In genomic region chr16:84143784-84144199, GRCh38 we compare ENCODE assay signal across 8 cellular contexts. TPM values are rescaled to one million over a fixed set of nuclear protein-coding genes. Genes with fewer than 3 reads are reported as not detected.
A peak's percentile ranks its signal among the peaks of the same experiment; 100 is the strongest.
DNase-seq lines count a peak whose midpoint lies in the region; ATAC-seq, FAIRE-seq and TF ChIP-seq lines count a peak whose summit lies in the region.

No MANE protein-coding gene starts in this region.

- H2BK120ac ChIP-seq in neuronal stem cell (ENCODE audit: low read depth, low read length), result no peak overlapping the region

- POLR2A ChIA-PET in CD8-positive, alpha-beta T cell (lab: Charles Lee), result interaction anchor here (5.1 kb wide), 1 partner anchor 27 kb away, joined by 42 read pairs; the partner anchor contains the start of gene MBTPS1

- H3K27me3 Mint-ChIP-seq in CD8-positive, alpha-beta T cell (ENCODE audit: low read depth), result peaks cover under 1% of the 10 kb centered on the region

- H3K9ac ChIP-seq in neuronal stem cell (ENCODE audit: low read depth, low read length, poor library complexity), result no peak overlapping the region

- peak overlapping the region; percentile 88 for H3K27ac Mint-ChIP-seq in CD8-positive, alpha-beta T cell

- H3K4me2 ChIP-seq in neuronal stem cell (ENCODE audit: insufficient read depth, low read length, poor library complexity, severe bottlenecking), result peak overlapping the region; percentile 80

- ATAC-seq in CD8-positive, alpha-beta T cell, result no peak
- no peak for ATAC-seq in sciatic nerve
- ATAC-seq in HG02763 (IDR thresholded peaks at IDR 0.05; ENCODE audit: unreplicated experiment), result no peak

- DNase-seq in CD8-positive, alpha-beta T cell, result no peak
- DNase-seq in NCI-H510A treated with DMSO at 0.1 percent for 48 hours (lab: John Stamatoyannopoulos, UW) (peak; percentile 38), neuronal stem cell (ENCODE audit: low spot score) (no peak), GM12891 (ENCODE audit: insufficient read length, low spot score) (no peak), NCI-H187 treated with DMSO at 0.1 percent for 48 hours (lab: John Stamatoyannopoulos, UW) (no peak), sciatic nerve (ENCODE audit: low spot score) (no peak)

- no peak for TF ChIP-seq CTCF in CD8-positive, alpha-beta T cell (IDR thresholded peaks at IDR 0.05)

- H2AFZ ChIP-seq in neuronal stem cell (ENCODE audit: low read length), result peak overlapping the region; percentile 99

- peak overlapping the region; percentile 93 for H3K4me3 Mint-ChIP-seq in CD8-positive, alpha-beta T cell

- H3K27ac ChIP-seq in CD8-positive, alpha-beta T cell (ENCODE audit: low read depth, low read length), result no peak overlapping the region
- H3K27ac ChIP-seq in ectodermal cell (ENCODE audit: insufficient read depth, low read depth, low read length, poor library complexity, severe bottlenecking), result no peak overlapping the region
- no peak overlapping the region for H3K27ac ChIP-seq in neuronal stem cell (replicated peaks; ENCODE audit: low read length)

- H3K9me3 ChIP-seq in CD8-positive, alpha-beta T cell (ENCODE audit: low read length), result no peaks in the 10 kb centered on the region
- H3K9me3 ChIP-seq in ectodermal cell (ENCODE audit: control insufficient read depth, low read length) (no peaks in the 10 kb centered on the region), neuronal stem cell (replicated peaks in 1 of 2; ENCODE audit: control insufficient read depth in 2 of 2, insufficient read depth in 1 of 2, low read depth in 1 of 2, low read length in 2 of 2) (peaks cover 2 to 14% of the 10 kb centered on the region in 2 donors)

- H3K18ac ChIP-seq in neuronal stem cell (ENCODE audit: low read length), result no peak overlapping the region

- no peak overlapping the region for H4K8ac ChIP-seq in neuronal stem cell (ENCODE audit: low read depth, low read length)

- H3K9me3 Mint-ChIP-seq in CD8-positive, alpha-beta T cell, result no peaks in the 10 kb centered on the region

- intact Hi-C loops in CD8-positive, alpha-beta T cell (cut with DNase I, micrococcal nuclease), result loop anchor here (2.0 to 10.0 kb wide), 2 partner anchors 59 to 339 kb away; partner anchors contain the start of gene HSBP1 (in 1 of the 2)
- intact Hi-C loops in sciatic nerve (cut with DNase I), result no loop called here

- H3K4me3 ChIP-seq in CD8-positive, alpha-beta T cell (ENCODE audit: low read depth, low read length), result peak overlapping the region; percentile 90
- peak overlapping the region; percentile 92 for H3K4me3 ChIP-seq in ectodermal cell (ENCODE audit: insufficient read depth, low read depth, low read length)
- peak overlapping the region; percentile 87 to 94 for H3K4me3 ChIP-seq in neuronal stem cell (ENCODE audit: low read length in 2 of 2)

- peaks cover 4% of the 10 kb centered on the region for H3K79me1 ChIP-seq in neuronal stem cell (ENCODE audit: low read depth, low read length)

- H3K23ac ChIP-seq in neuronal stem cell (ENCODE audit: low read depth, low read length, poor library complexity), result no peak overlapping the region

- H3K4me1 Mint-ChIP-seq in CD8-positive, alpha-beta T cell (ENCODE audit: low read depth), result peaks cover 37% of the 10 kb centered on the region

- 16 to 22% methylated on average over 10 to 12 of the region's 13 CpGs for WGBS in ectodermal cell, 2 experiments
- WGBS in neuronal stem cell (ENCODE audit: extremely low coverage in 2 of 2, insufficient read length in 2 of 2, insufficient replicate concordance in 1 of 2), 2 donors, result no CpG with 5 or more reads among the region's 13 CpGs

- no peak for TF ChIP-seq POLR2A in GM12891 (IDR thresholded peaks at IDR 0.05; ENCODE audit: low read depth, low read length)

- H3K14ac ChIP-seq in neuronal stem cell (ENCODE audit: low read length), result no peak overlapping the region

- no peaks in the 10 kb centered on the region for H3K27me3 ChIP-seq in CD8-positive, alpha-beta T cell (ENCODE audit: insufficient read depth, low read length)
- H3K27me3 ChIP-seq in ectodermal cell (ENCODE audit: control insufficient read depth, insufficient read depth, low read length, poor library complexity, severe bottlenecking) (peaks cover 18% of the 10 kb centered on the region), neuronal stem cell (ENCODE audit: control insufficient read depth in 3 of 3, insufficient read depth in 3 of 3, low read depth in 1 of 3, low read length in 3 of 3) (peaks cover 0 to 16% (median 4%) of the 10 kb centered on the region in 3 experiments)

- CTCF ChIA-PET in CD8-positive, alpha-beta T cell (lab: Charles Lee), result no interaction called here

- H3K4ac ChIP-seq in neuronal stem cell (ENCODE audit: low read length), result no peak overlapping the region

- no peak overlapping the region for H4K91ac ChIP-seq in neuronal stem cell (ENCODE audit: low read depth, low read length, poor library complexity)

- H3K4me1 ChIP-seq in CD8-positive, alpha-beta T cell (ENCODE audit: insufficient read depth, low read length), result peaks cover 15% of the 10 kb centered on the region
- H3K4me1 ChIP-seq in ectodermal cell (ENCODE audit: control insufficient read depth, insufficient read depth, low read length) (peaks cover 9% of the 10 kb centered on the region), neuronal stem cell (ENCODE audit: control insufficient read depth in 2 of 2, insufficient read depth in 1 of 2, low read depth in 1 of 2, low read length in 2 of 2) (peaks cover 7 to 12% of the 10 kb centered on the region in 2 donors)

- H3K36me3 ChIP-seq in CD8-positive, alpha-beta T cell (ENCODE audit: insufficient read depth, low read length), result no peaks in the 10 kb centered on the region
- H3K36me3 ChIP-seq in ectodermal cell (ENCODE audit: control insufficient read depth, insufficient read depth, low read length) (no peaks in the 10 kb centered on the region), neuronal stem cell (replicated peaks in 1 of 2; ENCODE audit: control insufficient read depth in 2 of 2, insufficient read depth in 2 of 2, low read length in 2 of 2) (peaks cover 0 to 9% of the 10 kb centered on the region in 2 donors)

- no peak overlapping the region for H2BK12ac ChIP-seq in neuronal stem cell (ENCODE audit: low read length)

- H3K36me3 Mint-ChIP-seq in CD8-positive, alpha-beta T cell, result peaks cover 9% of the 10 kb centered on the region

- H2BK5ac ChIP-seq in neuronal stem cell (ENCODE audit: low read length), result no peak overlapping the region

- H2AK5ac ChIP-seq in neuronal stem cell (ENCODE audit: low read depth, low read length), result no peak overlapping the region

- FAIRE-seq in GM12891 (lab: Jason Lieb, UNC), result no peak

- H2BK15ac ChIP-seq in neuronal stem cell (ENCODE audit: low read length), result no peak overlapping the region

TF ChIP-seq in GM12891, 5 proteins besides CTCF, POLR2A, EP300 and RAD21:
- TF ChIP-seq SPI1 (IDR thresholded peaks at IDR 0.05; ENCODE audit: low read depth, low read length) (no peak), PAX5 (IDR thresholded peaks at IDR 0.05; ENCODE audit: insufficient read depth, low read length, severe bottlenecking) (no peak), TAF1 (IDR thresholded peaks at IDR 0.05; ENCODE audit: low read depth, low read length) (no peak), POU2F2 (IDR thresholded peaks at IDR 0.05; ENCODE audit: low read depth, low read length) (no peak), POLR2AphosphoS5 (IDR thresholded peaks at IDR 0.05; ENCODE audit: low read depth, low read length) (no peak)

RNA-seq across cellular contexts. Expression of gene HSDL1, which starts 1.2 kb away (rescaled TPM):
- total RNA-seq in CD8-positive, alpha-beta T cell, result 1 to 10 TPM; 8.7 to 9.9 TPM
- 67.2 TPM for polyA plus RNA-seq in ectodermal cell (2013, experiment 1 of 4)
- polyA plus RNA-seq in ectodermal cell (2013, experiment 2 of 4), result 69.1 TPM
- polyA plus RNA-seq in ectodermal cell (2013, experiment 3 of 4), result 52.2 TPM
- polyA plus RNA-seq in ectodermal cell (2013, experiment 4 of 4), result 57.9 TPM
- 43.5 TPM for polyA plus RNA-seq in neuronal stem cell (2013, experiment 1 of 2)
- 44.6 TPM for polyA plus RNA-seq in neuronal stem cell (2013, experiment 2 of 2)
- polyA plus RNA-seq in GM12891 (2012; ENCODE audit: low read depth, missing spikeins), result 3.9 TPM
- 31.3 TPM for total RNA-seq in sciatic nerve

RNA-seq across cellular contexts. Expression of gene DNAAF1, which starts 1.3 kb away (rescaled TPM):
- not detected for total RNA-seq in CD8-positive, alpha-beta T cell
- polyA plus RNA-seq in ectodermal cell (2013, experiment 1 of 4), result 0.87 TPM
- 0.57 TPM for polyA plus RNA-seq in ectodermal cell (2013, experiment 2 of 4)
- 0.48 TPM for polyA plus RNA-seq in ectodermal cell (2013, experiment 3 of 4)
- 1.1 TPM for polyA plus RNA-seq in ectodermal cell (2013, experiment 4 of 4)
- polyA plus RNA-seq in neuronal stem cell (2013, experiment 1 of 2), result 0.21 TPM
- polyA plus RNA-seq in neuronal stem cell (2013, experiment 2 of 2), result 0.24 TPM
- 0.14 TPM for polyA plus RNA-seq in GM12891 (2012; ENCODE audit: low read depth, missing spikeins)
- total RNA-seq in sciatic nerve, result 1.4 TPM

RNA-seq across cellular contexts. Expression of gene MBTPS1, which starts 27.1 kb away (rescaled TPM):
- 100 to 1,000 TPM; 128 to 130 TPM for total RNA-seq in CD8-positive, alpha-beta T cell
- 77.9 TPM for polyA plus RNA-seq in ectodermal cell (2013, experiment 1 of 4)
- polyA plus RNA-seq in ectodermal cell (2013, experiment 2 of 4), result 82.7 TPM
- polyA plus RNA-seq in ectodermal cell (2013, experiment 3 of 4), result 61.0 TPM
- 68.3 TPM for polyA plus RNA-seq in ectodermal cell (2013, experiment 4 of 4)
- 59.6 TPM for polyA plus RNA-seq in neuronal stem cell (2013, experiment 1 of 2)
- polyA plus RNA-seq in neuronal stem cell (2013, experiment 2 of 2), result 60.5 TPM
- polyA plus RNA-seq in GM12891 (2012; ENCODE audit: low read depth, missing spikeins), result 18.9 TPM
- 91.1 TPM for total RNA-seq in sciatic nerve

RNA-seq across cellular contexts. Expression of gene TAF1C, which starts 43.1 kb away (rescaled TPM):
- total RNA-seq in CD8-positive, alpha-beta T cell, result 10 to 100 TPM; 86.0 to 92.6 TPM
- 69.3 TPM for polyA plus RNA-seq in ectodermal cell (2013, experiment 1 of 4)
- polyA plus RNA-seq in ectodermal cell (2013, experiment 2 of 4), result 80.7 TPM
- polyA plus RNA-seq in ectodermal cell (2013, experiment 3 of 4), result 51.4 TPM
- polyA plus RNA-seq in ectodermal cell (2013, experiment 4 of 4), result 61.2 TPM
- 44.6 TPM for polyA plus RNA-seq in neuronal stem cell (2013, experiment 1 of 2)
- 41.1 TPM for polyA plus RNA-seq in neuronal stem cell (2013, experiment 2 of 2)
- 20.8 TPM for polyA plus RNA-seq in GM12891 (2012; ENCODE audit: low read depth, missing spikeins)
- total RNA-seq in sciatic nerve, result 43.2 TPM

RNA-seq across cellular contexts. Expression of gene ADAD2, which starts 47.2 kb away (rescaled TPM):
- total RNA-seq in CD8-positive, alpha-beta T cell, result not detected
- not detected for polyA plus RNA-seq in ectodermal cell (2013, experiment 1 of 4)
- polyA plus RNA-seq in ectodermal cell (2013, experiment 2 of 4), result not detected
- polyA plus RNA-seq in ectodermal cell (2013, experiment 3 of 4), result not detected
- polyA plus RNA-seq in ectodermal cell (2013, experiment 4 of 4), result not detected
- not detected for polyA plus RNA-seq in neuronal stem cell (2013, experiment 1 of 2)
- not detected for polyA plus RNA-seq in neuronal stem cell (2013, experiment 2 of 2)
- polyA plus RNA-seq in GM12891 (2012; ENCODE audit: low read depth, missing spikeins), result 0.50 TPM
- total RNA-seq in sciatic nerve, result not detected
